In genomic region chr7:55365680-55366460, GRCh38 we compare ENCODE assay signal across 1 cellular context.
TF ChIP-seq lines count a peak whose summit lies in the region.

No MANE protein-coding gene starts in this region.

TF ChIP-seq in K562, 482 proteins besides CTCF, POLR2A, EP300 and RAD21 (continued from another document and continues in another):
- TF ChIP-seq ELK1 (CRISPR knock-in tag; IDR thresholded peaks at IDR 0.05) = no peak
- peak; percentile 40; the same call in 1 of the 2 replicates for TF ChIP-seq MYC (IDR thresholded peaks at IDR 0.05; ENCODE audit: low read depth, low read length)
- TF ChIP-seq MYC (CRISPR knock-in tag; IDR thresholded peaks at IDR 0.05; ENCODE audit: borderline replicate concordance, low read depth) = peak; percentile 81; the same call in 1 of the 2 replicates
- TF ChIP-seq HNRNPUL1 (IDR thresholded peaks at IDR 0.05; ENCODE audit: low read length) = no peak
- TF ChIP-seq ZNF589 (CRISPR knock-in tag; IDR thresholded peaks at IDR 0.05; ENCODE audit: low read depth) = no peak
- TF ChIP-seq E2F5 (CRISPR knock-in tag; IDR thresholded peaks at IDR 0.05) = peak; percentile 90; the same call in 1 of the 2 replicates
- no peak for TF ChIP-seq ZFP36 (IDR thresholded peaks at IDR 0.05; ENCODE audit: low read depth, low read length, partially characterized antibody)
- no peak for TF ChIP-seq ZNF449 (CRISPR knock-in tag; IDR thresholded peaks at IDR 0.05)
- TF ChIP-seq CBFA2T2 (conservative IDR thresholded peaks at IDR 0.05) = no peak
- TF ChIP-seq CLOCK (CRISPR knock-in tag; IDR thresholded peaks at IDR 0.05; ENCODE audit: borderline replicate concordance) = no peak
- TF ChIP-seq GTF2F1 (IDR thresholded peaks at IDR 0.05; ENCODE audit: low read depth, low read length) = no peak
- peak; percentile 65 for TF ChIP-seq TBP (optimal IDR thresholded peaks at IDR 0.05; ENCODE audit: low read depth, low read length)
- TF ChIP-seq SNAPC5 (CRISPR knock-in tag; IDR thresholded peaks at IDR 0.05) = no peak
- TF ChIP-seq SP2 (IDR thresholded peaks at IDR 0.05; ENCODE audit: extremely low read depth, low read depth, low read length, poor library complexity, severe bottlenecking) = no peak
- TF ChIP-seq NCOA1 (IDR thresholded peaks at IDR 0.05; ENCODE audit: low read depth) = no peak
- no peak for TF ChIP-seq ZNF140 (CRISPR knock-in tag; IDR thresholded peaks at IDR 0.05)
- TF ChIP-seq NFRKB (IDR thresholded peaks at IDR 0.05; ENCODE audit: low read depth) = peak; percentile 62; the same call in 1 of the 2 replicates
- TF ChIP-seq REST (CRISPR knock-in tag; IDR thresholded peaks at IDR 0.05; ENCODE audit: low read depth) = peak; percentile 5; the same call in 1 of the 2 replicates
- no peak for TF ChIP-seq TCFL5 (CRISPR knock-in tag; conservative IDR thresholded peaks at IDR 0.05)
- TF ChIP-seq CUX1 (CRISPR knock-in tag; IDR thresholded peaks at IDR 0.05) = no peak
- TF ChIP-seq NR2C1 (IDR thresholded peaks at IDR 0.05) = no peak
- no peak for TF ChIP-seq NR2C1 (tag; IDR thresholded peaks at IDR 0.05)
- TF ChIP-seq RAD51 (IDR thresholded peaks at IDR 0.05; ENCODE audit: borderline replicate concordance, low read depth) = no peak
- no peak for TF ChIP-seq ZNF644 (tag; IDR thresholded peaks at IDR 0.05; ENCODE audit: low read depth)
- TF ChIP-seq CCAR2 (IDR thresholded peaks at IDR 0.05; ENCODE audit: low read depth, low read length) = no peak
- TF ChIP-seq PCBP2 (IDR thresholded peaks at IDR 0.05; ENCODE audit: low read depth, low read length, poor library complexity, severe bottlenecking) = no peak
- TF ChIP-seq ZZZ3 (IDR thresholded peaks at IDR 0.05) = peak; percentile 57; the same call in 1 of the 2 replicates
- no peak for TF ChIP-seq GATAD2B (IDR thresholded peaks at IDR 0.05; ENCODE audit: borderline replicate concordance)
- no peak for TF ChIP-seq POLR3G (IDR thresholded peaks at IDR 0.05; ENCODE audit: extremely low read depth, insufficient read length, insufficient replicate concordance)
- no peak for TF ChIP-seq SNIP1 (IDR thresholded peaks at IDR 0.05; ENCODE audit: low read depth)
- TF ChIP-seq ZMIZ1 (IDR thresholded peaks at IDR 0.05; ENCODE audit: low read depth in 2 of 2, low read length in 2 of 2) = no peak
- peak; percentile 58; the same call in 1 of the 2 replicates for TF ChIP-seq RNF2 (IDR thresholded peaks at IDR 0.05)
- TF ChIP-seq SAP30 (IDR thresholded peaks at IDR 0.05; ENCODE audit: borderline replicate concordance, insufficient read depth, low read depth, low read length, poor library complexity, severe bottlenecking) = peak; percentile 81
- 0 out of 2 replicates have a peak, but pooled peaks have one; percentile 51 for TF ChIP-seq ZBTB49 (CRISPR knock-in tag; IDR thresholded peaks at IDR 0.05; ENCODE audit: borderline replicate concordance)
- TF ChIP-seq ETS2 (tag; IDR thresholded peaks at IDR 0.05; ENCODE audit: borderline replicate concordance, poor library complexity, severe bottlenecking) = no peak
- no peak for TF ChIP-seq ZNF3 (CRISPR knock-in tag; IDR thresholded peaks at IDR 0.05)
- peak; percentile 51; the same call in 1 of the 2 replicates for TF ChIP-seq ELF2 (CRISPR knock-in tag; IDR thresholded peaks at IDR 0.05)
- TF ChIP-seq SRSF7 (optimal IDR thresholded peaks at IDR 0.05; ENCODE audit: low read depth, low read length) = no peak
- TF ChIP-seq CREB1 (IDR thresholded peaks at IDR 0.05) = peak; percentile 99
- TF ChIP-seq CREB1 (CRISPR knock-in tag; IDR thresholded peaks at IDR 0.05) = peak; percentile 99
- no peak for TF ChIP-seq HOXB6 (CRISPR knock-in tag; IDR thresholded peaks at IDR 0.05; ENCODE audit: borderline replicate concordance)
